25 cellular contexts compared by ENCODE assay signal in genomic region chr2:205270689-205271088, GRCh38.
DNase-seq lines count a peak whose midpoint lies in the region; ATAC-seq, FAIRE-seq and TF ChIP-seq lines count a peak whose summit lies in the region.
"Had no signal": no experiment of that assay in that cellular context is flagged by ENCODE, and none has a peak within 500 bp of the region (broad histone marks: within the 10 kb centered on the region; RNA-seq: fewer than 3 reads in every experiment).

No MANE protein-coding gene starts in this region.

- no peak for TF ChIP-seq POLR2A in endothelial cell of umbilical vein (IDR thresholded peaks at IDR 0.05; ENCODE audit: low read depth, low read length)

- H3K4me1 Mint-ChIP-seq in activated naive CD4-positive, alpha-beta T cell treated with anti-CD3 and anti-CD28 coated beads, Interleukin-2, amount 10 ng/mL, durations not matched to agents 7 days and 5 days, result no peaks in the 10 kb centered on the region
- H3K4me1 Mint-ChIP-seq: activated CD4-positive, alpha-beta T cell treated with anti-CD3 and anti-CD28 coated beads, Interleukin-2, amount 10 ng/mL, durations not matched to agents 24 days and 14 days; activated naive CD8-positive, alpha-beta T cell treated with anti-CD3 and anti-CD28 coated beads, Interleukin-2, amount 10 ng/mL, durations not matched to agents 7 days and 5 days; activated T-helper 17 cell treated with anti-CD3 and anti-CD28 coated beads, Interleukin-2, amount 50 U/mL, for 72 hours had no signal

- no TSS peak for BruUV-seq in endothelial cell of umbilical vein (replicated peaks; lab: Mats Ljungman, UMichigan)

- H3K4me2 ChIP-seq in SK-N-SH (no peak overlapping the region), endothelial cell of umbilical vein (ENCODE audit: insufficient read depth, low read length) (no peak overlapping the region)

- WGBS in SK-N-SH (ENCODE audit: low lambda C conversion rate), result 79% methylated on average over 4 of the region's 4 CpGs

- peak; percentile 57 for FAIRE-seq in endothelial cell of umbilical vein (lab: Jason Lieb, UNC)
- no peak for FAIRE-seq in urothelium cell line (lab: Jason Lieb, UNC)
- FAIRE-seq: endometrium, keratinocyte had no signal

- no peak overlapping the region for H2AFZ ChIP-seq in SK-N-SH (ENCODE audit: low read depth)
- peak overlapping the region; percentile 72 for H2AFZ ChIP-seq in endothelial cell of umbilical vein (ENCODE audit: low read depth, low read length)

- POLR2A ChIA-PET in SK-N-SH (lab: Yijun Ruan, JAX) (no interaction called here), endothelial cell of umbilical vein (lab: Charles Lee) (no interaction called here)

- H4K20me1 ChIP-seq in SK-N-SH (ENCODE audit: insufficient read depth) (no peaks in the 10 kb centered on the region), endothelial cell of umbilical vein (replicated peaks; ENCODE audit: control insufficient read depth, extremely low read depth, insufficient read depth, low read length) (no peaks in the 10 kb centered on the region)

- H3K27ac ChIP-seq in SK-N-SH (ENCODE audit: low read depth in 2 of 2, low read length in 1 of 2) (no peak overlapping the region), endothelial cell of umbilical vein (ENCODE audit: insufficient read depth, low read depth, low read length) (no peak overlapping the region)
- H3K27ac ChIP-seq: body of pancreas, colonic mucosa, HL-60, right atrium auricular region had no signal

- CTCF ChIA-PET in SK-N-SH (lab: Yijun Ruan, JAX), result interaction anchor here (0.9 to 1.3 kb wide), 2 partner anchors 16 to 406 kb away, joined by 3 read pairs; no protein-coding TSS in a partner anchor
- CTCF ChIA-PET in endothelial cell of umbilical vein (lab: Charles Lee), result interaction anchor here (1.0 to 1.1 kb wide), 3 partner anchors 9 to 405 kb away, joined by 3 to 4 read pairs (median 3); no protein-coding TSS in a partner anchor
- CTCF ChIA-PET in activated naive CD4-positive, alpha-beta T cell treated with anti-CD3 and anti-CD28 coated beads, Interleukin-2, amount 10 ng/mL, durations not matched to agents 7 days and 5 days (lab: Charles Lee), result no interaction called here

- TF ChIP-seq CTCF in SK-N-SH (IDR thresholded peaks at IDR 0.05), result no peak
- TF ChIP-seq CTCF in endothelial cell of umbilical vein (IDR thresholded peaks at IDR 0.05; ENCODE audit: extremely low read depth in 1 of 2, insufficient read depth in 1 of 2, low read depth in 1 of 2, low read length in 2 of 2), result no peak

- dilution Hi-C loops in endothelial cell of umbilical vein (cut with MboI; ENCODE audit: extremely low pct_ligation_motif_present, low sequenced_read_pairs), result no loop called here

- H3K27ac Mint-ChIP-seq in activated naive CD4-positive, alpha-beta T cell treated with anti-CD3 and anti-CD28 coated beads, Interleukin-2, amount 10 ng/mL, durations not matched to agents 7 days and 5 days, result no peak overlapping the region
- H3K27ac Mint-ChIP-seq: activated CD4-positive, alpha-beta T cell treated with anti-CD3 and anti-CD28 coated beads, Interleukin-2, amount 10 ng/mL, durations not matched to agents 24 days and 14 days; activated naive CD8-positive, alpha-beta T cell treated with anti-CD3 and anti-CD28 coated beads, Interleukin-2, amount 10 ng/mL, durations not matched to agents 7 days and 5 days; activated T-helper 17 cell treated with anti-CD3 and anti-CD28 coated beads, Interleukin-2, amount 50 U/mL, for 72 hours; T-helper 1 cell treated with Interleukin-12 subunit alpha and Interleukin-12 subunit beta and Interleukin-4 antibody, amounts not matched to agents 30 μg/mL and 1 μg/mL, for 36 hours had no signal

- H3K27me3 ChIP-seq in SK-N-SH (ENCODE audit: insufficient read depth), result no peaks in the 10 kb centered on the region
- H3K27me3 ChIP-seq in endothelial cell of umbilical vein (ENCODE audit: control insufficient read depth in 2 of 2, insufficient read depth in 2 of 2, low read length in 2 of 2), result no peaks in the 10 kb centered on the region
- H3K27me3 ChIP-seq: body of pancreas, colonic mucosa, right atrium auricular region had no signal

- intact Hi-C loops in endothelial cell of umbilical vein (cut with micrococcal nuclease), result no loop called here

- H3K4me1 ChIP-seq in SK-N-SH (ENCODE audit: control insufficient read depth in 1 of 2, insufficient read depth in 2 of 2, low read depth in 1 of 2, low read length in 1 of 2), result peaks cover 0 to 2% of the 10 kb centered on the region in 2 experiments; a peak in 2 of 4 replicates
- peaks cover 7% of the 10 kb centered on the region for H3K4me1 ChIP-seq in endothelial cell of umbilical vein (ENCODE audit: control insufficient read depth, extremely low read depth, insufficient read depth, low read length)
- H3K4me1 ChIP-seq: body of pancreas, colonic mucosa, right atrium auricular region had no signal

- H3K36me3 ChIP-seq in SK-N-SH (replicated peaks in 1 of 2; ENCODE audit: control insufficient read depth in 1 of 2, insufficient read depth in 2 of 2, low read length in 1 of 2) (no peaks in the 10 kb centered on the region), endothelial cell of umbilical vein (ENCODE audit: control insufficient read depth in 2 of 2, extremely low read depth in 1 of 2, insufficient read depth in 2 of 2, low read length in 2 of 2) (no peaks in the 10 kb centered on the region)
- H3K36me3 ChIP-seq: colonic mucosa, right atrium auricular region had no signal

- no peak overlapping the region for H3K4me3 Mint-ChIP-seq in activated naive CD4-positive, alpha-beta T cell treated with anti-CD3 and anti-CD28 coated beads, Interleukin-2, amount 10 ng/mL, durations not matched to agents 7 days and 5 days
- H3K4me3 Mint-ChIP-seq: activated CD4-positive, alpha-beta T cell treated with anti-CD3 and anti-CD28 coated beads, Interleukin-2, amount 10 ng/mL, durations not matched to agents 24 days and 14 days; activated naive CD8-positive, alpha-beta T cell treated with anti-CD3 and anti-CD28 coated beads, Interleukin-2, amount 10 ng/mL, durations not matched to agents 7 days and 5 days; activated T-helper 17 cell treated with anti-CD3 and anti-CD28 coated beads, Interleukin-2, amount 50 U/mL, for 72 hours; T-helper 1 cell treated with Interleukin-12 subunit alpha and Interleukin-12 subunit beta and Interleukin-4 antibody, amounts not matched to agents 30 μg/mL and 1 μg/mL, for 36 hours had no signal

- ATAC-seq in SK-N-SH treated with all-trans-retinoic acid at 6 μM for 48 hours (no peak), HG02798 (IDR thresholded peaks at IDR 0.05; ENCODE audit: poor library complexity, unreplicated experiment) (no peak), HG03460 (IDR thresholded peaks at IDR 0.05; ENCODE audit: unreplicated experiment) (no peak)
- ATAC-seq: activated T-helper 17 cell treated with anti-CD3 and anti-CD28 coated beads, Interleukin-2, amount 50 U/mL, for 72 hours; body of pancreas; Right ventricle myocardium inferior had no signal

- DNase-seq in SK-N-SH, result no peak
- DNase-seq in NCI-H748 treated with DMSO at 0.1 percent for 48 hours (lab: John Stamatoyannopoulos, UW), result peak; percentile 24
- DNase-seq in endothelial cell of umbilical vein (ENCODE audit: low read depth, low spot score), result peak; percentile 91
- DNase-seq in urothelium cell line (ENCODE audit: low spot score), result peak; percentile 12
- no peak for DNase-seq in activated naive CD4-positive, alpha-beta T cell treated with anti-CD3 and anti-CD28 coated beads, Interleukin-2, amount 10 ng/mL, durations not matched to agents 7 days and 5 days
- DNase-seq: activated CD4-positive, alpha-beta T cell treated with anti-CD3 and anti-CD28 coated beads, Interleukin-2, amount 10 ng/mL, durations not matched to agents 24 days and 14 days; activated naive CD8-positive, alpha-beta T cell treated with anti-CD3 and anti-CD28 coated beads, Interleukin-2, amount 10 ng/mL, durations not matched to agents 7 days and 5 days; colonic mucosa; GF-D8; NCI-H187; NCI-H446; stimulated activated CD4-positive, alpha-beta T cell treated with anti-CD3 and anti-CD28 coated beads, Interleukin-12 subunit alpha, Interleukin-12 subunit beta, amount 100 ng/mL, for 4 hours; stimulated activated CD8-positive, alpha-beta memory T cell treated with anti-CD3 and anti-CD28 coated beads, Interleukin-4, amount 100 ng/mL, for 48 hours had no signal

- no peaks in the 10 kb centered on the region for H3F3A ChIP-seq in SK-N-SH (replicated peaks; ENCODE audit: insufficient read depth)

- H3K9me2 ChIP-seq in SK-N-SH, result no peaks in the 10 kb centered on the region

- H3K27me3 Mint-ChIP-seq in activated naive CD4-positive, alpha-beta T cell treated with anti-CD3 and anti-CD28 coated beads, Interleukin-2, amount 10 ng/mL, durations not matched to agents 7 days and 5 days, result peaks cover 4% of the 10 kb centered on the region

- H3K4me3 ChIP-seq in SK-N-SH (ENCODE audit: low read depth in 2 of 2, low read length in 1 of 2) (no peak overlapping the region), endothelial cell of umbilical vein (replicated peaks in 1 of 3; ENCODE audit: insufficient read depth in 1 of 3, low read depth in 1 of 3, low read length in 3 of 3) (no peak overlapping the region)
- H3K4me3 ChIP-seq: body of pancreas, colonic mucosa, lung, right atrium auricular region had no signal

- H3K36me3 Mint-ChIP-seq in activated naive CD4-positive, alpha-beta T cell treated with anti-CD3 and anti-CD28 coated beads, Interleukin-2, amount 10 ng/mL, durations not matched to agents 7 days and 5 days, result no peaks in the 10 kb centered on the region
- H3K36me3 Mint-ChIP-seq: activated naive CD8-positive, alpha-beta T cell treated with anti-CD3 and anti-CD28 coated beads, Interleukin-2, amount 10 ng/mL, durations not matched to agents 7 days and 5 days had no signal

- no peaks in the 10 kb centered on the region for H3K9me3 Mint-ChIP-seq in activated naive CD4-positive, alpha-beta T cell treated with anti-CD3 and anti-CD28 coated beads, Interleukin-2, amount 10 ng/mL, durations not matched to agents 7 days and 5 days
- H3K9me3 Mint-ChIP-seq: activated CD4-positive, alpha-beta T cell treated with anti-CD3 and anti-CD28 coated beads, Interleukin-2, amount 10 ng/mL, durations not matched to agents 24 days and 14 days; activated naive CD8-positive, alpha-beta T cell treated with anti-CD3 and anti-CD28 coated beads, Interleukin-2, amount 10 ng/mL, durations not matched to agents 7 days and 5 days; activated T-helper 17 cell treated with anti-CD3 and anti-CD28 coated beads, Interleukin-2, amount 50 U/mL, for 72 hours; T-helper 1 cell treated with Interleukin-12 subunit alpha and Interleukin-12 subunit beta and Interleukin-4 antibody, amounts not matched to agents 30 μg/mL and 1 μg/mL, for 36 hours had no signal

- TF ChIP-seq RAD21 in SK-N-SH (IDR thresholded peaks at IDR 0.05; ENCODE audit: low read length), result no peak

- no peak overlapping the region for H3K9ac ChIP-seq in SK-N-SH
- H3K9ac ChIP-seq in endothelial cell of umbilical vein (replicated peaks; ENCODE audit: extremely low read depth, insufficient read depth, low read length), result no peak overlapping the region

- no peak for TF ChIP-seq EP300 in SK-N-SH (IDR thresholded peaks at IDR 0.05; ENCODE audit: borderline replicate concordance in 1 of 2, low read depth in 1 of 2, low read length in 1 of 2)

- H3K79me2 ChIP-seq in SK-N-SH (ENCODE audit: insufficient read depth) (no peaks in the 10 kb centered on the region), endothelial cell of umbilical vein (ENCODE audit: control insufficient read depth, insufficient read depth, low read length) (no peaks in the 10 kb centered on the region)

- H3K9me1 ChIP-seq in endothelial cell of umbilical vein (replicated peaks; ENCODE audit: control insufficient read depth, extremely low read depth, insufficient read depth, low read length), result no peaks in the 10 kb centered on the region

- no peaks in the 10 kb centered on the region for H3K9me3 ChIP-seq in SK-N-SH
- H3K9me3 ChIP-seq in endothelial cell of umbilical vein (replicated peaks; ENCODE audit: control insufficient read depth, insufficient read depth, low read length), result no peaks in the 10 kb centered on the region
- H3K9me3 ChIP-seq: body of pancreas, colonic mucosa, right atrium auricular region had no signal

Comparison
In these comparisons a context has a peak if more than half of its experiments do, and no peak if none do; other contexts are left out.
1. DNase-seq: peak in NCI-H748 treated with DMSO at 0.1 percent for 48 hours (single experiment), endothelial cell of umbilical vein (single experiment) and urothelium cell line (single experiment); none in SK-N-SH (single experiment) and activated naive CD4-positive, alpha-beta T cell treated with anti-CD3 and anti-CD28 coated beads, Interleukin-2, amount 10 ng/mL, durations not matched to agents 7 days and 5 days (single experiment).